Comparison of ENCODE assay signal across 8 cellular contexts in genomic region chr19:39792999-39793546, GRCh38.
DNase-seq lines count a peak whose midpoint lies in the region; FAIRE-seq lines count a peak whose summit lies in the region.

No MANE protein-coding gene starts in this region.

- no peaks in the 10 kb centered on the region for H3K27me3 ChIP-seq in NT2/D1 (ENCODE audit: insufficient read depth, insufficient read length)

- no peaks in the 10 kb centered on the region for H3K4me1 ChIP-seq in NT2/D1 (ENCODE audit: insufficient read depth, insufficient read length)

- H3K9ac ChIP-seq in NT2/D1 (ENCODE audit: insufficient read length, low read depth) = no peak overlapping the region

- H3K9me3 ChIP-seq in NT2/D1 (ENCODE audit: insufficient read depth, low read length) = no peaks in the 10 kb centered on the region

- DNase-seq in NK-92 treated with Interleukin-12 subunit alpha and Interleukin-12 subunit beta, amount 100 ng/mL, for 24 hours (lab: John Stamatoyannopoulos, UW) = peak; percentile 58
- DNase-seq in NK-92 (lab: John Stamatoyannopoulos, UW; ENCODE audit: unreplicated experiment) (no peak), HTR-8/SVneo (ENCODE audit: insufficient read length, low spot score) (peak; percentile 75), NT2/D1 (ENCODE audit: low read depth, low spot score) (peak; percentile 51), epidermal melanocyte (ENCODE audit: insufficient read length, low spot score) (peak; percentile 64), middle frontal gyrus (ENCODE audit: extremely low spot score, low spot score) (peak; percentile 28)
- DNase-seq in activated CD8-positive, alpha-beta memory T cell treated with anti-CD3 and anti-CD28 coated beads, Interleukin-2, amount 50 U/mL, for 48 hours = peak; percentile 89
- DNase-seq in stimulated activated CD8-positive, alpha-beta memory T cell treated with anti-CD3 and anti-CD28 coated beads, Interleukin-15, amount 100 ng/mL, for 24 hours (ENCODE audit: low read depth) = peak; percentile 56

- H3K4me3 ChIP-seq in NT2/D1 (ENCODE audit: insufficient read length, low read depth) = peak overlapping the region; percentile 48

- no peaks in the 10 kb centered on the region for H3K36me3 ChIP-seq in NT2/D1 (ENCODE audit: insufficient read depth, insufficient read length, low read length)

- no peak for FAIRE-seq in HTR-8/SVneo (lab: Jason Lieb, UNC)
